8 cellular contexts compared by ENCODE assay signal in the genomic region with DNA sequence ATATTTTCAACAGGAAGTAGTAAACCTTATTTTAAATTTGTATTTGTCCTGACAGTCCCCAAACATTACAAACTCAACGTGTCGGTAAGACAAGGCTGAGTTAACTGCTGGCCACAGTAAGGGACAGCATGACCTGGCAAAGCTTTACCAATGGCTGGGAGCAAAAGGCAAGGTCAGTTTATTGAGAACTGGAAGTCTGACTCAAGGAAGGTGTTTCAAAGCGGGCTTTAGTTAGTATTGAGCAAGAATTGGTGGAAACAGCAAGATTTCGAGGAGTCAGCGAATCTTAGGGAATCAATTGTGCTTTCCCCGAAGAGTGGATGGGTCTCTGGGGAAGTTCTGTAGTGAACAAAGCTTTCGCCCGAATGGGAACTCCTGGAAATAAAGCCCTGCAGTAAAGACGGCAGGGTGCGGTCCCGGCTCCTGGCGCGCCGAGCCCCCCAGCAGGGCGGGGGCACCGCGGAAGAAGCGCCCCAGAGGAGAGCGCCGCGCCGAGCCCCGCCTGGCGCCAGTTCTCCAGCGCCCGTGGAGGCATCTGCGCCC. TPM values are rescaled to one million over a fixed set of nuclear protein-coding genes. Genes with fewer than 3 reads are reported as not detected.
DNase-seq lines count a peak whose midpoint lies in the region; ATAC-seq and TF ChIP-seq lines count a peak whose summit lies in the region.

No MANE protein-coding gene starts in this region.

- H3K23me2 ChIP-seq in H9 (ENCODE audit: insufficient read length, low read depth, low read length, poor library complexity, severe bottlenecking): peaks cover 12% of the 10 kb centered on the region

- no peaks in the 10 kb centered on the region for H3K9me3 ChIP-seq in H9 (ENCODE audit: control insufficient read depth, low read depth, low read length)
- H3K9me3 ChIP-seq in right cardiac atrium (ENCODE audit: control insufficient read depth, low read length): no peaks in the 10 kb centered on the region

- peak overlapping the region; percentile 96 for H3K18ac ChIP-seq in H9 (ENCODE audit: insufficient read length, low read depth, low read length)

- no peaks in the 10 kb centered on the region for H4K20me1 ChIP-seq in H9 (ENCODE audit: control insufficient read depth, insufficient read depth, insufficient read length)

- TF ChIP-seq CTCF in H9 (conservative IDR thresholded peaks at IDR 0.05): no peak
- no peak for TF ChIP-seq CTCF in retinal pigment epithelial cell (conservative IDR thresholded peaks at IDR 0.05; ENCODE audit: low read depth, low read length)

- no peaks in the 10 kb centered on the region for H3K27me3 Mint-ChIP-seq in H9 (ENCODE audit: low read depth)
- H3K27me3 Mint-ChIP-seq in activated T-helper 17 cell treated with anti-CD3 and anti-CD28 coated beads, Interleukin-2, amount 50 U/mL, for 72 hours: no peaks in the 10 kb centered on the region

- peaks cover 22 to 37% of the 10 kb centered on the region in 2 experiments for H3K4me1 Mint-ChIP-seq in H9
- peaks cover 22% of the 10 kb centered on the region for H3K4me1 Mint-ChIP-seq in activated T-helper 17 cell treated with anti-CD3 and anti-CD28 coated beads, Interleukin-2, amount 50 U/mL, for 72 hours

- no peak overlapping the region for H2BK120ac ChIP-seq in H9 (ENCODE audit: low read depth, low read length, poor library complexity, severe bottlenecking)

- intact Hi-C loops in right cardiac atrium (cut with DNase I) (no loop called here), head of caudate nucleus (cut with DNase I) (loop anchor here (5.0 kb wide), 1 partner anchor 61 kb away; the partner anchor contains the start of gene NAPB)

- no peak overlapping the region for H3K56ac ChIP-seq in H9 (ENCODE audit: insufficient read length, low read depth, low read length)

- no peaks in the 10 kb centered on the region; a peak in 1 of 5 replicates for H3K9me3 Mint-ChIP-seq in H9
- H3K9me3 Mint-ChIP-seq in activated T-helper 17 cell treated with anti-CD3 and anti-CD28 coated beads, Interleukin-2, amount 50 U/mL, for 72 hours: no peaks in the 10 kb centered on the region

- no peak overlapping the region for H2BK15ac ChIP-seq in H9 (ENCODE audit: low read depth, low read length)

- H3K27me3 ChIP-seq in H9 (ENCODE audit: insufficient read depth, low read length): no peaks in the 10 kb centered on the region
- no peaks in the 10 kb centered on the region for H3K27me3 ChIP-seq in right cardiac atrium (ENCODE audit: control insufficient read depth, insufficient read depth)

- H3T11ph ChIP-seq in H9 (ENCODE audit: low read length): no peak overlapping the region

- H3K27ac ChIP-seq in H9 (ENCODE audit: insufficient read length, low read depth, low read length) (peak overlapping the region; percentile 40), right cardiac atrium (ENCODE audit: low read length) (peak overlapping the region; percentile 87)

- peaks cover 3% of the 10 kb centered on the region for H3K79me1 ChIP-seq in H9 (ENCODE audit: insufficient read depth, low read depth, low read length, poor library complexity, severe bottlenecking)

- peaks cover 5% of the 10 kb centered on the region; the same call in 1 of the 2 replicates for H3K79me2 ChIP-seq in H9 (ENCODE audit: insufficient read depth, low read length)

- H3K4me2 ChIP-seq in H9 (ENCODE audit: insufficient read depth, insufficient read length, low read length): peak overlapping the region; percentile 88

- peaks cover 13 to 16% (median 15%) of the 10 kb centered on the region in 3 experiments for H3K36me3 Mint-ChIP-seq in H9 (ENCODE audit: insufficient read depth in 1 of 3, low read depth in 3 of 3)
- peaks cover 32% of the 10 kb centered on the region for H3K36me3 Mint-ChIP-seq in activated T-helper 17 cell treated with anti-CD3 and anti-CD28 coated beads, Interleukin-2, amount 50 U/mL, for 72 hours (ENCODE audit: low read depth)

- peak overlapping the region; percentile 87 for H3K14ac ChIP-seq in H9 (ENCODE audit: insufficient read depth, low read length)

- no peak overlapping the region for H2AK5ac ChIP-seq in H9 (ENCODE audit: insufficient read length, low read length)

- no peak overlapping the region for H2BK12ac ChIP-seq in H9 (ENCODE audit: insufficient read length, low read depth, low read length)

- H4K91ac ChIP-seq in H9 (ENCODE audit: insufficient read length, low read depth, low read length): peak overlapping the region; percentile 21

- peak; percentile 25 for DNase-seq in A172 (ENCODE audit: low spot score)
- no peak for DNase-seq in H9
- no peak for DNase-seq in right cardiac atrium
- no peak for DNase-seq in retinal pigment epithelial cell (ENCODE audit: low read depth)
- DNase-seq in DMS153 treated with DMSO at 0.1 percent for 48 hours (lab: John Stamatoyannopoulos, UW; ENCODE audit: unreplicated experiment): no peak
- no peak for DNase-seq in head of caudate nucleus

- H2BK20ac ChIP-seq in H9 (ENCODE audit: low read depth, low read length, poor library complexity, severe bottlenecking): no peak overlapping the region

- no CpG with 5 or more reads among the region's 27 CpGs for WGBS in H9 (ENCODE audit: extremely low coverage, insufficient read length, low lambda C conversion rate)
- 2% methylated on average over 27 of the region's 27 CpGs for WGBS in right cardiac atrium

- H3K4me1 ChIP-seq in H9 (ENCODE audit: insufficient read depth, low read length) (no peaks in the 10 kb centered on the region; the same call in 1 of the 2 replicates), right cardiac atrium (ENCODE audit: control insufficient read depth, insufficient read depth, low read length) (peaks cover 2% of the 10 kb centered on the region)

- no peak overlapping the region for H3K23ac ChIP-seq in H9 (ENCODE audit: insufficient read length, low read depth, low read length)

- H3K4me3 Mint-ChIP-seq in H9: peak overlapping the region; percentile 72 to 90
- H3K4me3 Mint-ChIP-seq in activated T-helper 17 cell treated with anti-CD3 and anti-CD28 coated beads, Interleukin-2, amount 50 U/mL, for 72 hours: peak overlapping the region; percentile 88

- H2BK5ac ChIP-seq in H9 (ENCODE audit: insufficient read length, low read length): no peak overlapping the region

- H3K4me3 ChIP-seq in right cardiac atrium (ENCODE audit: low read length): peak overlapping the region; percentile 40
- H3K4me3 ChIP-seq in retinal pigment epithelial cell (ENCODE audit: low read length): peak overlapping the region; percentile 67

- peak overlapping the region; percentile 85 for H3K9ac ChIP-seq in H9 (ENCODE audit: extremely low read depth, insufficient read length, low read length)

- ATAC-seq in activated T-helper 17 cell treated with anti-CD3 and anti-CD28 coated beads, Interleukin-2, amount 50 U/mL, for 72 hours (replicated peaks): no peak
- ATAC-seq in right cardiac atrium: peak; percentile 17 to 49
- no peak for ATAC-seq in GM21576 (IDR thresholded peaks at IDR 0.05; ENCODE audit: unreplicated experiment)

- H3K4ac ChIP-seq in H9 (ENCODE audit: low read depth, low read length): peak overlapping the region; percentile 6; the same call in 1 of the 2 replicates

- H2AFZ ChIP-seq in H9 (ENCODE audit: low read length): no peak overlapping the region

- H3K27ac Mint-ChIP-seq in H9: peak overlapping the region; percentile 84 to 98 (median 97); a peak in 5 of 7 replicates
- peak overlapping the region; percentile 81 for H3K27ac Mint-ChIP-seq in activated T-helper 17 cell treated with anti-CD3 and anti-CD28 coated beads, Interleukin-2, amount 50 U/mL, for 72 hours

- no peak overlapping the region for H4K8ac ChIP-seq in H9 (replicated peaks; ENCODE audit: insufficient read length, low read depth, low read length)

- H4K5ac ChIP-seq in H9 (ENCODE audit: insufficient read length, low read depth, low read length): no peak overlapping the region

RNA-seq across cellular contexts. Expression of gene GZF1, which starts 0.8 kb away (rescaled TPM):
- 18.7 and 22.7 TPM in 2 replicates for total RNA-seq in A172 (2014; rRNA removed; shearing (Covaris generic))
- total RNA-seq in H9 (2021): 13.0 and 17.0 TPM in 2 replicates
- 1 to 10 TPM; 7.5 to 9.6 TPM for total RNA-seq in activated T-helper 17 cell treated with anti-CD3 and anti-CD28 coated beads, Interleukin-2, amount 50 U/mL, for 72 hours
- total RNA-seq in right cardiac atrium: 10 to 100 TPM; 19.1 to 24.8 (median 21.1) TPM
- 10.4 TPM for polyA plus RNA-seq in right cardiac atrium

RNA-seq across cellular contexts. Expression of gene NXT1, which starts 10.6 kb away (rescaled TPM):
- total RNA-seq in A172 (2014; rRNA removed; shearing (Covaris generic)): 77.4 and 102 TPM in 2 replicates
- 25.5 and 27.1 TPM in 2 replicates for total RNA-seq in H9 (2021)
- 10 to 100 TPM; 25.0 to 43.7 TPM for total RNA-seq in activated T-helper 17 cell treated with anti-CD3 and anti-CD28 coated beads, Interleukin-2, amount 50 U/mL, for 72 hours
- total RNA-seq in right cardiac atrium: 10 to 100 TPM in 1 of 4 donors, 1 to 10 TPM in 3; 7.4 to 16.9 (median 8.7) TPM
- 9.7 TPM for polyA plus RNA-seq in right cardiac atrium

Comparison
In these comparisons a context has a peak if more than half of its experiments do, and no peak if none do; other contexts are left out.
1. ATAC-seq: peak in right cardiac atrium (2 of 2); none in activated T-helper 17 cell treated with anti-CD3 and anti-CD28 coated beads, Interleukin-2, amount 50 U/mL, for 72 hours (single experiment) and GM21576 (single experiment).